In genomic region chr1:15747378-15747777, GRCh38 we compare ENCODE assay signal across 1 cellular context.
TF ChIP-seq lines count a peak whose summit lies in the region.

No MANE protein-coding gene starts in this region.

TF ChIP-seq in HepG2, 621 proteins besides CTCF, POLR2A, EP300 and RAD21 (continued from another document and continues in another):
- no peak for TF ChIP-seq HNF1A (IDR thresholded peaks at IDR 0.05; ENCODE audit: low read depth)
- peak; percentile 28; the same call in 1 of the 2 replicates for TF ChIP-seq HNF1A (CRISPR knock-in tag; IDR thresholded peaks at IDR 0.05; ENCODE audit: borderline replicate concordance)
- 0 out of 2 replicates have a peak, but pooled peaks have one; percentile 14 for TF ChIP-seq BCL6 (CRISPR knock-in tag; IDR thresholded peaks at IDR 0.05)
- 0 out of 2 replicates have a peak, but pooled peaks have one; percentile 69 for TF ChIP-seq ZNF510 (CRISPR knock-in tag; IDR thresholded peaks at IDR 0.05; ENCODE audit: low read depth)
- TF ChIP-seq, protein P1, sequence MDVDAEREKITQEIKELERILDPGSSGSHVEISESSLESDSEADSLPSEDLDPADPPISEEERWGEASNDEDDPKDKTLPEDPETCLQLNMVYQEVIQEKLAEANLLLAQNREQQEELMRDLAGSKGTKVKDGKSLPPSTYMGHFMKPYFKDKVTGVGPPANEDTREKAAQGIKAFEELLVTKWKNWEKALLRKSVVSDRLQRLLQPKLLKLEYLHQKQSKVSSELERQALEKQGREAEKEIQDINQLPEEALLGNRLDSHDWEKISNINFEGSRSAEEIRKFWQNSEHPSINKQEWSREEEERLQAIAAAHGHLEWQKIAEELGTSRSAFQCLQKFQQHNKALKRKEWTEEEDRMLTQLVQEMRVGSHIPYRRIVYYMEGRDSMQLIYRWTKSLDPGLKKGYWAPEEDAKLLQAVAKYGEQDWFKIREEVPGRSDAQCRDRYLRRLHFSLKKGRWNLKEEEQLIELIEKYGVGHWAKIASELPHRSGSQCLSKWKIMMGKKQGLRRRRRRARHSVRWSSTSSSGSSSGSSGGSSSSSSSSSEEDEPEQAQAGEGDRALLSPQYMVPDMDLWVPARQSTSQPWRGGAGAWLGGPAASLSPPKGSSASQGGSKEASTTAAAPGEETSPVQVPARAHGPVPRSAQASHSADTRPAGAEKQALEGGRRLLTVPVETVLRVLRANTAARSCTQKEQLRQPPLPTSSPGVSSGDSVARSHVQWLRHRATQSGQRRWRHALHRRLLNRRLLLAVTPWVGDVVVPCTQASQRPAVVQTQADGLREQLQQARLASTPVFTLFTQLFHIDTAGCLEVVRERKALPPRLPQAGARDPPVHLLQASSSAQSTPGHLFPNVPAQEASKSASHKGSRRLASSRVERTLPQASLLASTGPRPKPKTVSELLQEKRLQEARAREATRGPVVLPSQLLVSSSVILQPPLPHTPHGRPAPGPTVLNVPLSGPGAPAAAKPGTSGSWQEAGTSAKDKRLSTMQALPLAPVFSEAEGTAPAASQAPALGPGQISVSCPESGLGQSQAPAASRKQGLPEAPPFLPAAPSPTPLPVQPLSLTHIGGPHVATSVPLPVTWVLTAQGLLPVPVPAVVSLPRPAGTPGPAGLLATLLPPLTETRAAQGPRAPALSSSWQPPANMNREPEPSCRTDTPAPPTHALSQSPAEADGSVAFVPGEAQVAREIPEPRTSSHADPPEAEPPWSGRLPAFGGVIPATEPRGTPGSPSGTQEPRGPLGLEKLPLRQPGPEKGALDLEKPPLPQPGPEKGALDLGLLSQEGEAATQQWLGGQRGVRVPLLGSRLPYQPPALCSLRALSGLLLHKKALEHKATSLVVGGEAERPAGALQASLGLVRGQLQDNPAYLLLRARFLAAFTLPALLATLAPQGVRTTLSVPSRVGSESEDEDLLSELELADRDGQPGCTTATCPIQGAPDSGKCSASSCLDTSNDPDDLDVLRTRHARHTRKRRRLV (CRISPR knock-in tag; IDR thresholded peaks at IDR 0.05): no peak
- no peak for TF ChIP-seq ATF1 (CRISPR knock-in tag; IDR thresholded peaks at IDR 0.05)
- TF ChIP-seq HNRNPL (IDR thresholded peaks at IDR 0.05; ENCODE audit: low read depth, low read length): peak; percentile 54; the same call in 1 of the 2 replicates
- TF ChIP-seq NR2F6 (IDR thresholded peaks at IDR 0.05): peak; percentile 58
- TF ChIP-seq NR2F6 (CRISPR knock-in tag; IDR thresholded peaks at IDR 0.05): peak; percentile 83
- TF ChIP-seq, protein P2, sequence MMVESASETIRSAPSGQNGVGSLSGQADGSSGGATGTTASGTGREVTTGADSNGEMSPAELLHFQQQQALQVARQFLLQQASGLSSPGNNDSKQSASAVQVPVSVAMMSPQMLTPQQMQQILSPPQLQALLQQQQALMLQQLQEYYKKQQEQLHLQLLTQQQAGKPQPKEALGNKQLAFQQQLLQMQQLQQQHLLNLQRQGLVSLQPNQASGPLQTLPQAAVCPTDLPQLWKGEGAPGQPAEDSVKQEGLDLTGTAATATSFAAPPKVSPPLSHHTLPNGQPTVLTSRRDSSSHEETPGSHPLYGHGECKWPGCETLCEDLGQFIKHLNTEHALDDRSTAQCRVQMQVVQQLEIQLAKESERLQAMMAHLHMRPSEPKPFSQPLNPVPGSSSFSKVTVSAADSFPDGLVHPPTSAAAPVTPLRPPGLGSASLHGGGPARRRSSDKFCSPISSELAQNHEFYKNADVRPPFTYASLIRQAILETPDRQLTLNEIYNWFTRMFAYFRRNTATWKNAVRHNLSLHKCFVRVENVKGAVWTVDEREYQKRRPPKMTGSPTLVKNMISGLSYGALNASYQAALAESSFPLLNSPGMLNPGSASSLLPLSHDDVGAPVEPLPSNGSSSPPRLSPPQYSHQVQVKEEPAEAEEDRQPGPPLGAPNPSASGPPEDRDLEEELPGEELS (CRISPR knock-in tag; IDR thresholded peaks at IDR 0.05): peak; percentile 53; the same call in 1 of the 2 replicates
- TF ChIP-seq, protein P3, sequence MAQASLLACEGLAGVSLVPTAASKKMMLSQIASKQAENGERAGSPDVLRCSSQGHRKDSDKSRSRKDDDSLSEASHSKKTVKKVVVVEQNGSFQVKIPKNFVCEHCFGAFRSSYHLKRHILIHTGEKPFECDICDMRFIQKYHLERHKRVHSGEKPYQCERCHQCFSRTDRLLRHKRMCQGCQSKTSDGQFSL (CRISPR knock-in tag; IDR thresholded peaks at IDR 0.05): peak; percentile 67; the same call in 1 of the 2 replicates
- TF ChIP-seq GABPB1 (CRISPR knock-in tag; IDR thresholded peaks at IDR 0.05): 0 out of 2 replicates have a peak, but pooled peaks have one; percentile 25
- 0 out of 2 replicates have a peak, but pooled peaks have one; percentile 25 for TF ChIP-seq SAP130 (CRISPR knock-in tag; IDR thresholded peaks at IDR 0.05; ENCODE audit: low read depth)
- peak; percentile 65; the same call in 1 of the 2 replicates for TF ChIP-seq GATAD2A (CRISPR knock-in tag; IDR thresholded peaks at IDR 0.05)
- TF ChIP-seq ZGPAT (CRISPR knock-in tag; IDR thresholded peaks at IDR 0.05): 0 out of 2 replicates have a peak, but pooled peaks have one; percentile 37
- no peak for TF ChIP-seq LBX2 (CRISPR knock-in tag; IDR thresholded peaks at IDR 0.05; ENCODE audit: borderline replicate concordance)
- TF ChIP-seq, protein P4, sequence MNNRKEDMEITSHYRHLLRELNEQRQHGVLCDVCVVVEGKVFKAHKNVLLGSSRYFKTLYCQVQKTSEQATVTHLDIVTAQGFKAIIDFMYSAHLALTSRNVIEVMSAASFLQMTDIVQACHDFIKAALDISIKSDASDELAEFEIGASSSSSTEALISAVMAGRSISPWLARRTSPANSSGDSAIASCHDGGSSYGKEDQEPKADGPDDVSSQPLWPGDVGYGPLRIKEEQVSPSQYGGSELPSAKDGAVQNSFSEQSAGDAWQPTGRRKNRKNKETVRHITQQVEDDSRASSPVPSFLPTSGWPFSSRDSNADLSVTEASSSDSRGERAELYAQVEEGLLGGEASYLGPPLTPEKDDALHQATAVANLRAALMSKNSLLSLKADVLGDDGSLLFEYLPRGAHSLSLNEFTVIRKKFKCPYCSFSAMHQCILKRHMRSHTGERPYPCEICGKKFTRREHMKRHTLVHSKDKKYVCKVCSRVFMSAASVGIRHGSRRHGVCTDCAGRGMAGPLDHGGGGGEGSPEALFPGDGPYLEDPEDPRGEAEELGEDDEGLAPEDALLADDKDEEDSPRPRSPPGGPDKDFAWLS (CRISPR knock-in tag; IDR thresholded peaks at IDR 0.05; ENCODE audit: borderline replicate concordance): no peak
- TF ChIP-seq MTA1 (CRISPR knock-in tag; IDR thresholded peaks at IDR 0.05; ENCODE audit: borderline replicate concordance): peak; percentile 43; the same call in 1 of the 2 replicates
- TF ChIP-seq PRDM15 (CRISPR knock-in tag; IDR thresholded peaks at IDR 0.05): no peak
- peak; percentile 32; the same call in 1 of the 2 replicates for TF ChIP-seq ZMYM4 (CRISPR knock-in tag; IDR thresholded peaks at IDR 0.05)
- no peak for TF ChIP-seq LCORL (IDR thresholded peaks at IDR 0.05)
- peak; percentile 53; the same call in 1 of the 2 replicates for TF ChIP-seq LCORL (CRISPR knock-in tag; IDR thresholded peaks at IDR 0.05)
- TF ChIP-seq, protein P5, sequence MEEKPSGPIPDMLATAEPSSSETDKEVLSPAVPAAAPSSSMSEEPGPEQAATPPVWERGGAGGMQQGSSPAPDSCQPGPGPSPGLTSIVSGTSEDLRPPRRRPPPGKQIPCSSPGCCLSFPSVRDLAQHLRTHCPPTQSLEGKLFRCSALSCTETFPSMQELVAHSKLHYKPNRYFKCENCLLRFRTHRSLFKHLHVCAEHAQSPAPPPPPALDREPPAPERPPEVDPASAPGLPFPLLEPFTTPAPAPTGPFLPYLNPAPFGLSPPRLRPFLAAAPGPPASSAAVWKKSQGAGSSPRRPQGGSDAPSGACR (CRISPR knock-in tag; IDR thresholded peaks at IDR 0.05): no peak
- TF ChIP-seq HMGXB4 (CRISPR knock-in tag; IDR thresholded peaks at IDR 0.05; ENCODE audit: borderline replicate concordance in 1 of 2, low read depth in 1 of 2): peak in 1 of 2 experiments; percentile 34; a peak in 1 of 4 replicates
- no peak for TF ChIP-seq SIX1 (CRISPR knock-in tag; IDR thresholded peaks at IDR 0.05; ENCODE audit: borderline replicate concordance)
- peak; percentile 16; the same call in 1 of the 2 replicates for TF ChIP-seq CBX5 (CRISPR knock-in tag; IDR thresholded peaks at IDR 0.05; ENCODE audit: borderline replicate concordance)
